8 cellular contexts compared by ENCODE assay signal in genomic region chr2:72824224-72824842, GRCh38. TPM values are rescaled to one million over a fixed set of nuclear protein-coding genes. Genes with fewer than 3 reads are reported as not detected.
A peak's percentile ranks its signal among the peaks of the same experiment; 100 is the strongest.
DNase-seq lines count a peak whose midpoint lies in the region; ATAC-seq lines count a peak whose summit lies in the region.

No MANE protein-coding gene starts in this region.

- H3K9me3 Mint-ChIP-seq in central memory CD8-positive, alpha-beta T cell, result no peaks in the 10 kb centered on the region
- no peaks in the 10 kb centered on the region for H3K9me3 Mint-ChIP-seq in naive B cell

- DNase-seq in LHCN-M2 (ENCODE audit: low read depth) (peak; percentile 56), naive B cell (no peak)
- DNase-seq in central memory CD8-positive, alpha-beta T cell (ENCODE audit: low spot score in 2 of 2), result no peak
- DNase-seq in activated CD8-positive, alpha-beta memory T cell treated with anti-CD3 and anti-CD28 coated beads, Interleukin-2, amount 50 U/mL, for 48 hours, result no peak

- H3K36me3 ChIP-seq in BLaER1 treated with 17β-estradiol and CSF1 and Interleukin-3, amounts not matched to agents 10 nM and 100 nM, result no peaks in the 10 kb centered on the region

- H3K27ac Mint-ChIP-seq in central memory CD8-positive, alpha-beta T cell (ENCODE audit: low read depth), result peak overlapping the region; percentile 89
- peak overlapping the region in 3 of 6 donors; percentile 70 to 89 (median 79) for H3K27ac Mint-ChIP-seq in naive B cell

- H3K27me3 Mint-ChIP-seq in central memory CD8-positive, alpha-beta T cell, result no peaks in the 10 kb centered on the region
- H3K27me3 Mint-ChIP-seq in naive B cell, result peaks cover 13 to 20% (median 17%) of the 10 kb centered on the region in 3 donors

- no peaks in the 10 kb centered on the region for H3K27me3 ChIP-seq in BLaER1 treated with 17β-estradiol and CSF1 and Interleukin-3, amounts not matched to agents 10 nM and 100 nM

- ATAC-seq in central memory CD8-positive, alpha-beta T cell (replicated peaks; ENCODE audit: extremely low read depth, poor library complexity, severe bottlenecking), result no peak
- no peak for ATAC-seq in naive B cell (ENCODE audit: low read depth in 2 of 2)
- ATAC-seq in HG03175 (IDR thresholded peaks at IDR 0.05; ENCODE audit: unreplicated experiment), result no peak
- no peak for ATAC-seq in GM18909 (IDR thresholded peaks at IDR 0.05; ENCODE audit: poor library complexity, unreplicated experiment)
- no peak for ATAC-seq in HG02870 (IDR thresholded peaks at IDR 0.05; ENCODE audit: unreplicated experiment)

- H3K9me3 ChIP-seq in BLaER1 treated with 17β-estradiol and CSF1 and Interleukin-3, amounts not matched to agents 10 nM and 100 nM (replicated peaks in 1 of 11), result peaks cover 0 to 5% (median 0%) of the 10 kb centered on the region in 11 experiments; a peak in 1 of 22 replicates

- H3K9ac ChIP-seq in BLaER1 treated with 17β-estradiol and CSF1 and Interleukin-3, amounts not matched to agents 10 nM and 100 nM, result no peak overlapping the region

- H3K36me3 Mint-ChIP-seq in central memory CD8-positive, alpha-beta T cell (ENCODE audit: insufficient read depth), result peaks cover 4% of the 10 kb centered on the region
- H3K36me3 Mint-ChIP-seq in naive B cell, result peaks cover 0 to 6% of the 10 kb centered on the region in 2 donors

- H4K20me1 ChIP-seq in BLaER1 treated with 17β-estradiol and CSF1 and Interleukin-3, amounts not matched to agents 10 nM and 100 nM, result no peaks in the 10 kb centered on the region

- peak overlapping the region in 10 of 11 experiments; percentile 59 to 82 (median 70); a peak in 16 of 22 replicates for H3K4me2 ChIP-seq in BLaER1 treated with 17β-estradiol and CSF1 and Interleukin-3, amounts not matched to agents 10 nM and 100 nM

- peak overlapping the region in 1 of 10 experiments; percentile 79; a peak in 2 of 20 replicates for H3K4me3 ChIP-seq in BLaER1 treated with 17β-estradiol and CSF1 and Interleukin-3, amounts not matched to agents 10 nM and 100 nM

- H3K4me1 ChIP-seq in BLaER1 treated with 17β-estradiol and CSF1 and Interleukin-3, amounts not matched to agents 10 nM and 100 nM, result peaks cover 0 to 12% (median 9%) of the 10 kb centered on the region in 10 experiments; a peak in 12 of 20 replicates

- peaks cover 43% of the 10 kb centered on the region for H3K4me1 Mint-ChIP-seq in central memory CD8-positive, alpha-beta T cell
- peaks cover 20 to 27% (median 25%) of the 10 kb centered on the region in 3 donors for H3K4me1 Mint-ChIP-seq in naive B cell

- peak overlapping the region; percentile 96 for H3K4me3 Mint-ChIP-seq in central memory CD8-positive, alpha-beta T cell
- H3K4me3 Mint-ChIP-seq in naive B cell, result peak overlapping the region; percentile 91 to 97 (median 94)

- H3K27ac ChIP-seq in BLaER1 treated with 17β-estradiol and CSF1 and Interleukin-3, amounts not matched to agents 10 nM and 100 nM, result no peak overlapping the region

RNA-seq across cellular contexts. Expression of gene EXOC6B, which starts 1.5 kb away (rescaled TPM):
- 10.1 and 16.7 TPM in 2 replicates for total RNA-seq in LHCN-M2 (2014; rRNA removed)
- polyA plus RNA-seq in LHCN-M2 (2012), result 9.0 TPM
- 1 to 10 TPM in 5 of 6 donors, not detected in 1; 1.8 to 3.0 (median 2.6) TPM for polyA plus RNA-seq in naive B cell (ENCODE audit: low read depth in 6 of 6)
